8 cellular contexts compared by ENCODE assay signal in genomic region chr5:149581931-149582768, GRCh38. TPM values are rescaled to one million over a fixed set of nuclear protein-coding genes. Genes with fewer than 3 reads are reported as not detected.
DNase-seq lines count a peak whose midpoint lies in the region; ATAC-seq and TF ChIP-seq lines count a peak whose summit lies in the region.

No MANE protein-coding gene starts in this region.

- TF ChIP-seq POLR2A in stomach (IDR thresholded peaks at IDR 0.05), result no peak

- ATAC-seq in Right ventricle myocardium inferior, result peak; percentile 23
- no peak for ATAC-seq in HG02798 (IDR thresholded peaks at IDR 0.05; ENCODE audit: poor library complexity, unreplicated experiment)
- no peak for ATAC-seq in HG03469 (IDR thresholded peaks at IDR 0.05; ENCODE audit: unreplicated experiment)

- dilution Hi-C loops in mammary epithelial cell (cut with HindIII; ENCODE audit: low sequenced_read_pairs), result no loop called here

- H3K79me2 ChIP-seq in mammary epithelial cell (ENCODE audit: insufficient read depth, low read length), result peaks cover 2% of the 10 kb centered on the region

- no peak for TF ChIP-seq EP300 in stomach (IDR thresholded peaks at IDR 0.05)

- H3K4me2 ChIP-seq in mammary epithelial cell (ENCODE audit: insufficient read depth, low read depth, low read length), result peak overlapping the region; percentile 89

- no peaks in the 10 kb centered on the region for H3K36me3 ChIP-seq in mammary epithelial cell (ENCODE audit: insufficient read depth, low read length)
- no peaks in the 10 kb centered on the region for H3K36me3 ChIP-seq in stomach

- 10% methylated on average over 9 of the region's 9 CpGs for WGBS in mammary epithelial cell (ENCODE audit: low coverage, missing lambda C conversion rate)
- 13 to 27% (median 17%) methylated on average over 8 to 9 of the region's 9 CpGs for WGBS in stomach, 5 donors

- H3K9ac ChIP-seq in mammary epithelial cell (ENCODE audit: insufficient read depth, low read length), result peak overlapping the region; percentile 85

- TF ChIP-seq CTCF in mammary epithelial cell (conservative IDR thresholded peaks at IDR 0.05 in 1 of 2, IDR thresholded peaks at IDR 0.05 in 1 of 2; ENCODE audit: extremely low read depth in 1 of 2, insufficient read depth in 1 of 2, low read depth in 1 of 2, low read length in 2 of 2) (no peak), stomach (IDR thresholded peaks at IDR 0.05) (no peak)

- in situ Hi-C loops in mammary epithelial cell (cut with MboI; ENCODE audit: low sequenced_read_pairs in 2 of 2), result no loop called here

- H3K27me3 ChIP-seq in mammary epithelial cell (ENCODE audit: insufficient read depth, low read length), result no peaks in the 10 kb centered on the region
- no peaks in the 10 kb centered on the region for H3K27me3 ChIP-seq in layer of hippocampus (ENCODE audit: control insufficient read depth, insufficient read depth, low read length)
- peaks cover 0 to 5% (median 0%) of the 10 kb centered on the region in 3 donors for H3K27me3 ChIP-seq in stomach

- CTCF ChIA-PET in mammary epithelial cell (lab: Charles Lee; ENCODE audit: low non-redundant PET), result interaction anchor here (0.8 kb wide), 1 partner anchor 37 kb away, joined by 3 read pairs; no protein-coding TSS in a partner anchor

- BruUV-seq in mammary epithelial cell (replicated peaks; lab: Mats Ljungman, UMichigan), result no TSS peak

- no peaks in the 10 kb centered on the region for H3K9me3 ChIP-seq in mammary epithelial cell (replicated peaks; ENCODE audit: insufficient read depth, low read length)
- H3K9me3 ChIP-seq in stomach, result no peaks in the 10 kb centered on the region

- H3K4me3 ChIP-seq in mammary epithelial cell (replicated peaks in 1 of 3; ENCODE audit: insufficient read depth in 1 of 3, low read depth in 2 of 3, low read length in 3 of 3), result peak overlapping the region; percentile 37 to 61 (median 52)
- peak overlapping the region; percentile 53 to 70 (median 60) for H3K4me3 ChIP-seq in stomach

- peak overlapping the region; percentile 99 for H2AFZ ChIP-seq in mammary epithelial cell (ENCODE audit: low read depth, low read length)

- no peaks in the 10 kb centered on the region for H4K20me1 ChIP-seq in mammary epithelial cell (ENCODE audit: insufficient read depth, low read length)

- H3K4me1 ChIP-seq in mammary epithelial cell (ENCODE audit: insufficient read depth, low read length) (peaks cover 15% of the 10 kb centered on the region), stomach (peaks cover 40 to 72% (median 53%) of the 10 kb centered on the region in 4 donors)

- intact Hi-C loops in Right ventricle myocardium inferior (cut with DNase I), result loop anchor here (2.0 kb wide), 1 partner anchor 37 kb away; no protein-coding TSS in a partner anchor
- intact Hi-C loops in cardiac septum (cut with DNase I), result loop anchor here (5.0 kb wide), 1 partner anchor 35 kb away; no protein-coding TSS in a partner anchor
- intact Hi-C loops in mammary epithelial cell (cut with micrococcal nuclease), result loop anchor here (1.0 kb wide), 1 partner anchor 36 kb away; no protein-coding TSS in a partner anchor
- intact Hi-C loops in stomach (cut with DNase I; ENCODE audit: low total_unique reads), result no loop called here

- peak overlapping the region; percentile 81 for H3K27ac ChIP-seq in mammary epithelial cell (ENCODE audit: insufficient read depth, low read depth, low read length)
- peak overlapping the region; percentile 93 for H3K27ac ChIP-seq in layer of hippocampus (ENCODE audit: low read depth, low read length)
- peak overlapping the region; percentile 89 to 97 (median 91) for H3K27ac ChIP-seq in stomach

- no peak for DNase-seq in Right ventricle myocardium inferior (ENCODE audit: missing footprints)
- DNase-seq in cardiac septum (ENCODE audit: low spot score), result no peak
- DNase-seq in mammary epithelial cell, result peak; percentile 60
- peak; percentile 59 for DNase-seq in stomach
- no peak for DNase-seq in central memory CD4-positive, alpha-beta T cell

RNA-seq across cellular contexts. Expression of gene ARHGEF37, which starts 0.9 kb away (rescaled TPM):
- total RNA-seq in Right ventricle myocardium inferior (32.2 TPM), cardiac septum (15.8 TPM), mammary epithelial cell (10 to 100 TPM; 11.0 to 35.2 TPM), stomach (10 to 100 TPM; 21.3 to 64.2 (median 25.7) TPM)
- polyA plus RNA-seq in mammary epithelial cell (5.1 TPM), stomach (10 to 100 TPM in 1 of 3 donors, 1 to 10 TPM in 2; 8.0 to 15.1 (median 9.3) TPM)
- polyA minus RNA-seq in mammary epithelial cell, result 7.6 TPM

RNA-seq across cellular contexts. Expression of gene CSNK1A1, which starts 30.9 kb away (rescaled TPM):
- total RNA-seq in Right ventricle myocardium inferior (202 TPM), cardiac septum (206 TPM), mammary epithelial cell (100 to 1,000 TPM; 444 to 457 TPM), stomach (100 to 1,000 TPM; 171 to 408 (median 217) TPM)
- polyA plus RNA-seq in mammary epithelial cell (146 TPM), stomach (10 to 100 TPM; 60.5 to 95.5 (median 74.8) TPM)
- 325 TPM for polyA minus RNA-seq in mammary epithelial cell

Comparison
In these comparisons a context has a peak if more than half of its experiments do, and no peak if none do; other contexts are left out.
1. DNase-seq: peak in mammary epithelial cell (single experiment) and stomach (single experiment); none in Right ventricle myocardium inferior (single experiment), cardiac septum (single experiment) and central memory CD4-positive, alpha-beta T cell (single experiment).
2. Peak in every context shown above with its lines, with median percentiles within 50 percentile points of each other: H3K27ac ChIP-seq.